Comparison of ENCODE assay signal across 15 cellular contexts in genomic region chr16:65102326-65102725, GRCh38. TPM values are rescaled to one million over a fixed set of nuclear protein-coding genes. Genes with fewer than 3 reads are reported as not detected.
DNase-seq lines count a peak whose midpoint lies in the region; ATAC-seq and TF ChIP-seq lines count a peak whose summit lies in the region.
"Had no signal": no experiment of that assay in that cellular context is flagged by ENCODE, and none has a peak within 500 bp of the region (broad histone marks: within the 10 kb centered on the region; RNA-seq: fewer than 3 reads in every experiment).

No MANE protein-coding gene starts in this region.

- H3K27me3 ChIP-seq in colonic mucosa (no peaks in the 10 kb centered on the region), mesenchymal stem cell (ENCODE audit: control insufficient read depth in 1 of 2, insufficient read depth in 1 of 2, low read length in 2 of 2) (no peaks in the 10 kb centered on the region), transverse colon (no peaks in the 10 kb centered on the region), neural progenitor cell (no peaks in the 10 kb centered on the region)
- H3K27me3 ChIP-seq: BLaER1 had no signal

- H3K27me3 Mint-ChIP-seq in neural progenitor cell (ENCODE audit: insufficient read depth, low read depth): no peaks in the 10 kb centered on the region
- H3K27me3 Mint-ChIP-seq: CD4-positive, alpha-beta memory T cell had no signal

- H3K27ac ChIP-seq in colonic mucosa: no peak overlapping the region
- no peak overlapping the region for H3K27ac ChIP-seq in mesenchymal stem cell (ENCODE audit: low read length, poor library complexity, severe bottlenecking)
- no peak overlapping the region for H3K27ac ChIP-seq in transverse colon
- H3K27ac ChIP-seq in neural progenitor cell: no peak overlapping the region
- H3K27ac ChIP-seq: BLaER1 had no signal

- H3K4me3 Mint-ChIP-seq in neural progenitor cell: no peak overlapping the region
- H3K4me3 Mint-ChIP-seq: CD14-positive monocyte; CD4-positive, alpha-beta memory T cell; H9 had no signal

- H2AFZ ChIP-seq in mesenchymal stem cell (ENCODE audit: low read depth, low read length) (no peak overlapping the region), neural progenitor cell (replicated peaks) (no peak overlapping the region)

- H3K18ac ChIP-seq in mesenchymal stem cell (ENCODE audit: low read depth in 1 of 2, low read length in 2 of 2): no peak overlapping the region

- H2BK15ac ChIP-seq in mesenchymal stem cell (ENCODE audit: low read depth, poor library complexity, severe bottlenecking): no peak overlapping the region

- H3K4me1 ChIP-seq in colonic mucosa (no peaks in the 10 kb centered on the region), mesenchymal stem cell (ENCODE audit: control insufficient read depth, insufficient read depth, low read depth, low read length) (no peaks in the 10 kb centered on the region), transverse colon (peaks cover 0 to 11% (median 3%) of the 10 kb centered on the region in 4 donors), neural progenitor cell (peaks cover 17% of the 10 kb centered on the region)
- H3K4me1 ChIP-seq: BLaER1 had no signal

- peaks cover 7% of the 10 kb centered on the region for H3K9me3 Mint-ChIP-seq in neural progenitor cell
- H3K9me3 Mint-ChIP-seq: H9 had no signal

- in situ Hi-C loops in transverse colon (cut with MboI; ENCODE audit: low pct_ligation_motif_present in 1 of 4, low pct_unique_long_range_greater_than_20kb in 1 of 4, low sequenced_read_pairs in 3 of 4): loop anchor here in 3 of 4 donors (25.0 kb wide), 3 partner anchors 690 to 1740 kb away; no protein-coding TSS in a partner anchor

- H3K36me3 Mint-ChIP-seq in neural progenitor cell: peaks cover 10% of the 10 kb centered on the region
- H3K36me3 Mint-ChIP-seq: CD14-positive monocyte; CD4-positive, alpha-beta memory T cell had no signal

- 89% methylated on average over 1 of the region's 1 CpG for WGBS in mesenchymal stem cell
- 33 to 52% methylated on average over 1 of the region's 1 CpG for WGBS in transverse colon (ENCODE audit: low coverage in 1 of 2), 2 donors

- DNase-seq in amniotic epithelial cell (ENCODE audit: low read depth) (peak; percentile 30), colonic mucosa (peak; percentile 70), mesenchymal stem cell (peak; percentile 16), transverse colon (peak; percentile 64), neural progenitor cell (ENCODE audit: low spot score) (no peak)
- DNase-seq: 8988T; CD4-positive, alpha-beta memory T cell; DMS153; DMS79; GDM1; H9 had no signal

- H4K8ac ChIP-seq in mesenchymal stem cell (ENCODE audit: low read length): no peak overlapping the region

- peaks cover 62% of the 10 kb centered on the region for H4K20me1 ChIP-seq in neural progenitor cell (ENCODE audit: low read depth)
- H4K20me1 ChIP-seq: BLaER1 had no signal

- H3K9ac ChIP-seq in colonic mucosa (ENCODE audit: low read depth in 2 of 2, low read length in 2 of 2): no peak overlapping the region
- no peak overlapping the region for H3K9ac ChIP-seq in mesenchymal stem cell (ENCODE audit: low read length)
- H3K9ac ChIP-seq in neural progenitor cell: no peak overlapping the region
- H3K9ac ChIP-seq: BLaER1 had no signal

- no peak overlapping the region for H2BK12ac ChIP-seq in mesenchymal stem cell (ENCODE audit: low read length in 2 of 2)

- H3K36me3 ChIP-seq in colonic mucosa (no peaks in the 10 kb centered on the region), mesenchymal stem cell (ENCODE audit: control insufficient read depth in 1 of 2, insufficient read depth in 2 of 2, low read depth in 1 of 2, low read length in 2 of 2) (peaks cover 0 to 73% of the 10 kb centered on the region in 2 experiments), transverse colon (no peaks in the 10 kb centered on the region), neural progenitor cell (no peaks in the 10 kb centered on the region)
- H3K36me3 ChIP-seq: BLaER1 had no signal

- no peak overlapping the region for H4K91ac ChIP-seq in mesenchymal stem cell (ENCODE audit: low read length)

- H3K4me2 ChIP-seq in mesenchymal stem cell (ENCODE audit: low read length, poor library complexity, severe bottlenecking): no peak overlapping the region
- no peak overlapping the region for H3K4me2 ChIP-seq in neural progenitor cell
- H3K4me2 ChIP-seq: BLaER1 had no signal

- no peak overlapping the region for H3K23ac ChIP-seq in mesenchymal stem cell (ENCODE audit: low read length in 2 of 2)

- H2BK120ac ChIP-seq in mesenchymal stem cell (ENCODE audit: low read depth, low read length): no peak overlapping the region

- H3K27ac Mint-ChIP-seq in neural progenitor cell: no peak overlapping the region
- H3K27ac Mint-ChIP-seq: CD14-positive monocyte; CD4-positive, alpha-beta memory T cell; H9 had no signal

- H3K4me1 Mint-ChIP-seq in neural progenitor cell: peaks cover 4% of the 10 kb centered on the region
- H3K4me1 Mint-ChIP-seq: CD14-positive monocyte; CD4-positive, alpha-beta memory T cell had no signal

- H3K79me2 ChIP-seq in neural progenitor cell (ENCODE audit: low read depth): peaks cover 85% of the 10 kb centered on the region

- no peak for ATAC-seq in GM19455 (IDR thresholded peaks at IDR 0.05; ENCODE audit: unreplicated experiment)
- ATAC-seq in GM19397 (IDR thresholded peaks at IDR 0.05; ENCODE audit: unreplicated experiment): no peak

- H3F3A ChIP-seq in neural progenitor cell (ENCODE audit: low read depth): no peaks in the 10 kb centered on the region

- H3K4me3 ChIP-seq in colonic mucosa: no peak overlapping the region
- H3K4me3 ChIP-seq in mesenchymal stem cell (ENCODE audit: insufficient read depth in 1 of 2, low read depth in 1 of 2, low read length in 2 of 2): no peak overlapping the region
- H3K4me3 ChIP-seq in transverse colon: no peak overlapping the region
- H3K4me3 ChIP-seq in neural progenitor cell: no peak overlapping the region
- H3K4me3 ChIP-seq: BLaER1 had no signal

- no peak for TF ChIP-seq EP300 in transverse colon (IDR thresholded peaks at IDR 0.05; ENCODE audit: low read depth)

- H3K79me1 ChIP-seq in mesenchymal stem cell (replicated peaks; ENCODE audit: low read length, poor library complexity, severe bottlenecking): peaks cover 10% of the 10 kb centered on the region

- intact Hi-C loops in colonic mucosa (cut with DNase I) (no loop called here), transverse colon (cut with DNase I; ENCODE audit: low total_unique reads) (no loop called here)

- no peak overlapping the region for H2BK5ac ChIP-seq in mesenchymal stem cell (ENCODE audit: low read depth, low read length, poor library complexity, severe bottlenecking)

- TF ChIP-seq CTCF in colonic mucosa (IDR thresholded peaks at IDR 0.05) (no peak), transverse colon (IDR thresholded peaks at IDR 0.05) (no peak), neural progenitor cell (IDR thresholded peaks at IDR 0.05) (no peak)

- H3K14ac ChIP-seq in mesenchymal stem cell (ENCODE audit: low read length in 2 of 2): no peak overlapping the region

- TF ChIP-seq POLR2A in transverse colon (IDR thresholded peaks at IDR 0.05): no peak

- H3K9me3 ChIP-seq in colonic mucosa (no peaks in the 10 kb centered on the region), mesenchymal stem cell (ENCODE audit: control insufficient read depth, low read length) (no peaks in the 10 kb centered on the region), transverse colon (no peaks in the 10 kb centered on the region), neural progenitor cell (ENCODE audit: low read depth) (no peaks in the 10 kb centered on the region)
- H3K9me3 ChIP-seq: BLaER1 had no signal

- no peak overlapping the region for H3K4ac ChIP-seq in mesenchymal stem cell (ENCODE audit: low read depth in 1 of 2, low read length in 2 of 2)

- H2AK5ac ChIP-seq in mesenchymal stem cell (ENCODE audit: low read length, severe bottlenecking): no peak overlapping the region

RNA-seq across cellular contexts. Expression of gene CDH11, which starts 19.5 kb away (rescaled TPM):
- total RNA-seq in colonic mucosa: 10 to 100 TPM; 10.2 to 17.1 TPM
- polyA plus RNA-seq in mesenchymal stem cell (2013, experiment 1 of 2): 237 TPM
- polyA plus RNA-seq in mesenchymal stem cell (2013, experiment 2 of 2): 227 TPM
- 100 to 1,000 TPM in 1 of 4 donors, 10 to 100 TPM in 1, 1 to 10 TPM in 2; 8.2 to 141 (median 9.2) TPM for total RNA-seq in transverse colon
- total RNA-seq in neural progenitor cell (ENCODE audit: low replicate concordance): 98.5 and 167 TPM in 2 replicates
- total RNA-seq: CD4-positive, alpha-beta memory T cell had no signal
- polyA plus RNA-seq: CD14-positive monocyte; CD4-positive, alpha-beta memory T cell had no signal
